In genomic region chrX:12308420-12308819, GRCh38 we compare ENCODE assay signal across 27 cellular contexts.
DNase-seq lines count a peak whose midpoint lies in the region; ATAC-seq and TF ChIP-seq lines count a peak whose summit lies in the region.
"Had no signal": no experiment of that assay in that cellular context is flagged by ENCODE, and none has a peak within 500 bp of the region (broad histone marks: within the 10 kb centered on the region; RNA-seq: fewer than 3 reads in every experiment).

No MANE protein-coding gene starts in this region.

- DNase-seq in NCI-H2081 (lab: John Stamatoyannopoulos, UW) = peak; percentile 6 to 47
- DNase-seq in NCI-H2081 treated with DMSO at 0.1 percent for 48 hours (lab: John Stamatoyannopoulos, UW) = no peak
- peak; percentile 61 to 82 for DNase-seq in NCI-H446 (lab: John Stamatoyannopoulos, UW)
- DNase-seq in dorsolateral prefrontal cortex = peak in 7 of 10 donors; percentile 5 to 54 (median 34)
- peak; percentile 77 for DNase-seq in sigmoid colon
- DNase-seq in upper lobe of right lung = no peak
- no peak for DNase-seq in uterus
- DNase-seq in NCI-H187 treated with DMSO at 0.1 percent for 48 hours (lab: John Stamatoyannopoulos, UW) = no peak
- DNase-seq: 8988T; activated CD4-positive, alpha-beta T cell treated with anti-CD3 and anti-CD28 coated beads for 1 hour; activated CD8-positive, alpha-beta memory T cell treated with anti-CD3 and anti-CD28 coated beads for 24 hours; activated effector memory CD4-positive, alpha-beta T cell treated with anti-CD3 and anti-CD28 coated beads, Interleukin-2, amount 50 U/mL, for 16 hours; activated naive CD8-positive, alpha-beta T cell treated with anti-CD3 and anti-CD28 coated beads for 36 hours; activated T-cell treated with anti-CD3 and anti-CD28 coated beads, Interleukin-2, amount 50 U/mL, for 1 hour; aorta; CD4-positive, alpha-beta T cell; DMS 273 treated with DMSO at 0.1 percent for 48 hours; IMR-90; mesenchymal stem cell; NCI-H1048; NCI-H2029; psoas muscle; stimulated activated naive CD8-positive, alpha-beta T cell treated with anti-CD3 and anti-CD28 coated beads, Interleukin-15, Interleukin-2, amounts not matched to agents 100 U/mL and 50 U/mL, for 24 hours had no signal

- H3K4me3 ChIP-seq in dorsolateral prefrontal cortex (no peak overlapping the region), sigmoid colon (no peak overlapping the region), upper lobe of right lung (no peak overlapping the region), uterus (no peak overlapping the region)
- H3K4me3 ChIP-seq: hepatocyte, psoas muscle, thoracic aorta, vagina had no signal

- H3K27me3 ChIP-seq in dorsolateral prefrontal cortex (peaks cover 0 to 48% (median 3%) of the 10 kb centered on the region in 45 donors), sigmoid colon (no peaks in the 10 kb centered on the region), upper lobe of right lung (no peaks in the 10 kb centered on the region), uterus (no peaks in the 10 kb centered on the region)
- H3K27me3 ChIP-seq: hepatocyte, neutrophil, vagina had no signal

- H3K36me3 ChIP-seq in sigmoid colon (no peaks in the 10 kb centered on the region), upper lobe of right lung (no peaks in the 10 kb centered on the region), uterus (no peaks in the 10 kb centered on the region)
- H3K36me3 ChIP-seq: neutrophil, thoracic aorta, vagina had no signal

- ATAC-seq in upper lobe of right lung = no peak
- ATAC-seq: psoas muscle; stimulated activated naive CD8-positive, alpha-beta T cell treated with anti-CD3 and anti-CD28 coated beads, Interleukin-15, Interleukin-2, amounts not matched to agents 100 U/mL and 50 U/mL, for 24 hours had no signal

- TF ChIP-seq CTCF in dorsolateral prefrontal cortex (IDR thresholded peaks at IDR 0.05 in 54 of 56, conservative IDR thresholded peaks at IDR 0.05 in 2 of 56; ENCODE audit: low read depth in 1 of 56, partially characterized antibody in 56 of 56) (no peak), sigmoid colon (IDR thresholded peaks at IDR 0.05) (no peak), upper lobe of right lung (IDR thresholded peaks at IDR 0.05) (no peak), uterus (IDR thresholded peaks at IDR 0.05) (no peak)

- peak in 3 of 4 donors; percentile 6 to 65 (median 26) for TF ChIP-seq EP300 in sigmoid colon (IDR thresholded peaks at IDR 0.05)

- WGBS in sigmoid colon, 2 donors = 31 to 70% methylated on average over 4 of the region's 4 CpGs

- H3K4me1 ChIP-seq in sigmoid colon = no peaks in the 10 kb centered on the region
- H3K4me1 ChIP-seq in upper lobe of right lung = no peaks in the 10 kb centered on the region
- no peaks in the 10 kb centered on the region for H3K4me1 ChIP-seq in uterus
- H3K4me1 ChIP-seq: psoas muscle, vagina had no signal

- intact Hi-C loops in dorsolateral prefrontal cortex (cut with DNase I) = no loop called here
- intact Hi-C loops in sigmoid colon (cut with DNase I) = loop anchor here (5.0 kb wide), 1 partner anchor 134 kb away; no protein-coding TSS in a partner anchor
- intact Hi-C loops in upper lobe of right lung (cut with DNase I) = no loop called here
- intact Hi-C loops in uterus (cut with DNase I; ENCODE audit: low total_unique reads) = no loop called here

- H3K9me3 ChIP-seq in sigmoid colon (no peaks in the 10 kb centered on the region), upper lobe of right lung (no peaks in the 10 kb centered on the region), uterus (no peaks in the 10 kb centered on the region)
- H3K9me3 ChIP-seq: neutrophil, psoas muscle, thoracic aorta, vagina had no signal

- peak overlapping the region in 2 of 59 donors; percentile 33 to 44 for H3K27ac ChIP-seq in dorsolateral prefrontal cortex
- peak overlapping the region in 3 of 4 donors; percentile 48 to 63 (median 53) for H3K27ac ChIP-seq in sigmoid colon
- H3K27ac ChIP-seq in upper lobe of right lung = no peak overlapping the region
- H3K27ac ChIP-seq in uterus = no peak overlapping the region
- H3K27ac ChIP-seq: hepatocyte, neutrophil, psoas muscle, thoracic aorta, vagina had no signal

- TF ChIP-seq POLR2A in sigmoid colon (IDR thresholded peaks at IDR 0.05) (no peak), uterus (IDR thresholded peaks at IDR 0.05) (no peak)

Comparison
In these comparisons a context has a peak if more than half of its experiments do, and no peak if none do; other contexts are left out.
1. DNase-seq: peak in NCI-H2081 (2 of 2), NCI-H446 (2 of 2), dorsolateral prefrontal cortex (7 of 10) and sigmoid colon (single experiment); none in NCI-H2081 treated with DMSO at 0.1 percent for 48 hours (single experiment), upper lobe of right lung (single experiment), uterus (0 of 2) and NCI-H187 treated with DMSO at 0.1 percent for 48 hours (single experiment).
2. H3K27ac ChIP-seq: peak in sigmoid colon (3 of 4); none in upper lobe of right lung (single experiment) and uterus (0 of 2).